Comparison of ENCODE assay signal across 21 cellular contexts in genomic region chr9:92639791-92640271, GRCh38.
"Had no signal": no experiment of that assay in that cellular context is flagged by ENCODE, and none has a peak within 500 bp of the region (broad histone marks: within the 10 kb centered on the region; RNA-seq: fewer than 3 reads in every experiment).

No MANE protein-coding gene starts in this region.

- H3K27ac Mint-ChIP-seq: activated CD4-positive, alpha-beta T cell treated with anti-CD3 and anti-CD28 coated beads for 36 hours; activated naive CD4-positive, alpha-beta T cell treated with anti-CD3 and anti-CD28 coated beads, Interleukin-2, amount 10 ng/mL, durations not matched to agents 7 days and 5 days; activated naive CD8-positive, alpha-beta T cell treated with anti-CD3 and anti-CD28 coated beads, Interleukin-2, amount 50 U/mL, for 24 hours; naive thymus-derived CD8-positive, alpha-beta T cell; T-helper 2 cell treated with Interferon-gamma antibody and Interleukin-4, amounts not matched to agents 5 μg/mL and 100 μg/mL, for 36 hours had no signal

- ATAC-seq: activated CD4-positive, alpha-beta T cell treated with anti-CD3 and anti-CD28 coated beads for 36 hours; activated naive CD8-positive, alpha-beta T cell treated with anti-CD3 and anti-CD28 coated beads, Interleukin-2, amount 50 U/mL, for 24 hours; gastroesophageal sphincter; heart left ventricle; left ventricle myocardium superior; naive thymus-derived CD8-positive, alpha-beta T cell; stimulated activated naive CD8-positive, alpha-beta T cell treated with anti-CD3 and anti-CD28 coated beads, Interleukin-15, Interleukin-2, amounts not matched to agents 100 U/mL and 50 U/mL, for 24 hours had no signal

- H3K4me3 ChIP-seq: gastroesophageal sphincter, heart left ventricle, transverse colon had no signal

- H3K9me3 ChIP-seq: gastroesophageal sphincter, heart left ventricle, transverse colon had no signal

- H3K9me3 Mint-ChIP-seq: activated naive CD4-positive, alpha-beta T cell treated with anti-CD3 and anti-CD28 coated beads, Interleukin-2, amount 10 ng/mL, durations not matched to agents 7 days and 5 days; activated naive CD8-positive, alpha-beta T cell treated with anti-CD3 and anti-CD28 coated beads, Interleukin-2, amount 50 U/mL, for 24 hours; T-helper 2 cell treated with Interferon-gamma antibody and Interleukin-4, amounts not matched to agents 5 μg/mL and 100 μg/mL, for 36 hours had no signal

- H3K27ac ChIP-seq: brain microvascular endothelial cell, gastroesophageal sphincter, heart left ventricle, transverse colon had no signal

- H3K27me3 ChIP-seq: brain microvascular endothelial cell, gastroesophageal sphincter, heart left ventricle, transverse colon had no signal

- H3K4me1 ChIP-seq: transverse colon had no signal

- H3K4me1 Mint-ChIP-seq: activated CD4-positive, alpha-beta T cell treated with anti-CD3 and anti-CD28 coated beads for 36 hours; activated naive CD4-positive, alpha-beta T cell treated with anti-CD3 and anti-CD28 coated beads, Interleukin-2, amount 10 ng/mL, durations not matched to agents 7 days and 5 days; activated naive CD8-positive, alpha-beta T cell treated with anti-CD3 and anti-CD28 coated beads, Interleukin-2, amount 50 U/mL, for 24 hours had no signal

- H3K4me3 Mint-ChIP-seq: activated CD4-positive, alpha-beta T cell treated with anti-CD3 and anti-CD28 coated beads for 36 hours; activated naive CD4-positive, alpha-beta T cell treated with anti-CD3 and anti-CD28 coated beads, Interleukin-2, amount 10 ng/mL, durations not matched to agents 7 days and 5 days; activated naive CD8-positive, alpha-beta T cell treated with anti-CD3 and anti-CD28 coated beads, Interleukin-2, amount 50 U/mL, for 24 hours; naive thymus-derived CD8-positive, alpha-beta T cell; T-helper 2 cell treated with Interferon-gamma antibody and Interleukin-4, amounts not matched to agents 5 μg/mL and 100 μg/mL, for 36 hours had no signal

- DNase-seq: activated CD4-positive, alpha-beta T cell treated with anti-CD3 and anti-CD28 coated beads for 36 hours; activated CD4-positive, alpha-beta T cell treated with anti-CD3 and anti-CD28 coated beads, Interleukin-2, amount 50 U/mL, for 48 hours; activated effector memory CD4-positive, alpha-beta T cell treated with Interleukin-2 at 50 U/mL for 16 hours; activated naive CD4-positive, alpha-beta T cell treated with anti-CD3 and anti-CD28 coated beads, Interleukin-2, amount 10 ng/mL, durations not matched to agents 7 days and 5 days; activated naive CD8-positive, alpha-beta T cell treated with anti-CD3 and anti-CD28 coated beads, Interleukin-2, amount 50 U/mL, for 24 hours; activated T-cell treated with anti-CD3 and anti-CD28 coated beads, Interleukin-2, amount 50 U/mL, for 48 hours; anterior cingulate cortex; brain microvascular endothelial cell; central memory CD4-positive, alpha-beta T cell; effector CD4-positive, alpha-beta T cell; heart left ventricle; kidney glomerular epithelial cell; left ventricle myocardium superior; mesenchymal stem cell; naive thymus-derived CD8-positive, alpha-beta T cell; stimulated activated CD4-positive, alpha-beta T cell treated with anti-CD3 and anti-CD28 coated beads, Interleukin-12 subunit alpha, Interleukin-12 subunit beta, amount 100 ng/mL, for 4 hours; stimulated activated CD4-positive, alpha-beta T cell treated with anti-CD3 and anti-CD28 coated beads, Interleukin-1b, Interleukin-23, amount 100 ng/mL, for 48 hours; stimulated activated naive CD8-positive, alpha-beta T cell treated with anti-CD3 and anti-CD28 coated beads, Interleukin-15, Interleukin-2, amounts not matched to agents 100 U/mL and 50 U/mL, for 24 hours; transverse colon had no signal

- H3K27me3 Mint-ChIP-seq: activated CD4-positive, alpha-beta T cell treated with anti-CD3 and anti-CD28 coated beads for 36 hours; activated naive CD4-positive, alpha-beta T cell treated with anti-CD3 and anti-CD28 coated beads, Interleukin-2, amount 10 ng/mL, durations not matched to agents 7 days and 5 days; activated naive CD8-positive, alpha-beta T cell treated with anti-CD3 and anti-CD28 coated beads, Interleukin-2, amount 50 U/mL, for 24 hours; naive thymus-derived CD8-positive, alpha-beta T cell had no signal
